20 cellular contexts compared by ENCODE assay signal in the genomic region with DNA sequence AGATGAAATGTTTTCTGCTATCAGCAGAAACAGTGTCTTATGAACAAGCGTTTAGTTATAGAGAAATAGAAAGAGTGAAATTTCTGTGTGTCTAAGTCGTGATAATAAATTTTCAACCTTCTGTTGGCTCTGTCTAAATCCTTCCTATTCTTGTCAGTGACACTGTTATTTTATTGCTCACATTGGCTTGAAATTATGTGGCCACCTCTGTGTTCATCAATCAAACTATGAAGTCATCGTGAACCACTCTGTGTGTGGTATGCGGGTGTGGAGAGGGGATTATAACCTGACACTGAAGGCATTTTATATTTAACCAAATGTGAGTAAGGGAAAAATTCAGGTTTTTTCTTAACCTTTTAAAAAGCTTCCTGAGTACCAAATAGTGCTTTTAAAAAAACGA. TPM values are rescaled to one million over a fixed set of nuclear protein-coding genes. Genes with fewer than 3 reads are reported as not detected.
DNase-seq lines count a peak whose midpoint lies in the region; ATAC-seq lines count a peak whose summit lies in the region.
"Had no signal": no experiment of that assay in that cellular context is flagged by ENCODE, and none has a peak within 500 bp of the region (broad histone marks: within the 10 kb centered on the region; RNA-seq: fewer than 3 reads in every experiment).

No MANE protein-coding gene starts in this region.

- H3K27me3 Mint-ChIP-seq in activated T-cell treated with anti-CD3 and anti-CD28 coated beads, Interleukin-2, amount 50 U/mL, for 4 hours (ENCODE audit: low read depth), result no peaks in the 10 kb centered on the region
- H3K27me3 Mint-ChIP-seq in activated naive CD8-positive, alpha-beta T cell treated with anti-CD3 and anti-CD28 coated beads, Interleukin-2, amount 10 ng/mL, durations not matched to agents 7 days and 5 days, result no peaks in the 10 kb centered on the region
- no peaks in the 10 kb centered on the region for H3K27me3 Mint-ChIP-seq in naive thymus-derived CD8-positive, alpha-beta T cell

- H3K27ac Mint-ChIP-seq in activated naive CD8-positive, alpha-beta T cell treated with anti-CD3 and anti-CD28 coated beads, Interleukin-2, amount 10 ng/mL, durations not matched to agents 7 days and 5 days, result no peak overlapping the region
- peak overlapping the region in 7 of 10 donors; percentile 21 to 84 (median 72) for H3K27ac Mint-ChIP-seq in naive thymus-derived CD8-positive, alpha-beta T cell

- POLR2A ChIA-PET in activated naive CD8-positive, alpha-beta T cell treated with anti-CD3 and anti-CD28 coated beads, Interleukin-2, amount 10 ng/mL, durations not matched to agents 7 days and 5 days (lab: Charles Lee), result no interaction called here
- POLR2A ChIA-PET in naive thymus-derived CD8-positive, alpha-beta T cell (lab: Charles Lee), result interaction anchor here (0.6 kb wide), 1 partner anchor 203 kb away, joined by 6 read pairs; no protein-coding TSS in a partner anchor

- no peak overlapping the region for H3K4me3 Mint-ChIP-seq in activated T-cell treated with anti-CD3 and anti-CD28 coated beads, Interleukin-2, amount 50 U/mL, for 4 hours
- H3K4me3 Mint-ChIP-seq in activated naive CD8-positive, alpha-beta T cell treated with anti-CD3 and anti-CD28 coated beads, Interleukin-2, amount 10 ng/mL, durations not matched to agents 7 days and 5 days, result peak overlapping the region; percentile 11
- peak overlapping the region in 3 of 10 donors; percentile 45 to 64 (median 48) for H3K4me3 Mint-ChIP-seq in naive thymus-derived CD8-positive, alpha-beta T cell
- H3K4me3 Mint-ChIP-seq: CD14-positive monocyte had no signal

- peaks cover 34% of the 10 kb centered on the region for H3K4me1 Mint-ChIP-seq in activated T-cell treated with anti-CD3 and anti-CD28 coated beads, Interleukin-2, amount 50 U/mL, for 4 hours (ENCODE audit: low read depth)
- peaks cover 16% of the 10 kb centered on the region for H3K4me1 Mint-ChIP-seq in activated naive CD8-positive, alpha-beta T cell treated with anti-CD3 and anti-CD28 coated beads, Interleukin-2, amount 10 ng/mL, durations not matched to agents 7 days and 5 days
- H3K4me1 Mint-ChIP-seq in naive thymus-derived CD8-positive, alpha-beta T cell, result peaks cover 32 to 54% (median 40%) of the 10 kb centered on the region in 4 donors

- ATAC-seq in activated T-cell treated with anti-CD3 and anti-CD28 coated beads, Interleukin-2, amount 50 U/mL, for 4 hours, result peak; percentile 51 to 78
- ATAC-seq in activated naive CD8-positive, alpha-beta T cell treated with anti-CD3 and anti-CD28 coated beads, Interleukin-2, amount 10 ng/mL, durations not matched to agents 7 days and 5 days (ENCODE audit: low read depth), result no peak
- peak in 1 of 2 donors; percentile 39 for ATAC-seq in naive thymus-derived CD8-positive, alpha-beta T cell
- no peak for ATAC-seq in HG03457 (IDR thresholded peaks at IDR 0.05; ENCODE audit: unreplicated experiment)
- ATAC-seq: A549, GM12878 had no signal

- peaks cover 2% of the 10 kb centered on the region for H3K9me3 Mint-ChIP-seq in activated T-cell treated with anti-CD3 and anti-CD28 coated beads, Interleukin-2, amount 50 U/mL, for 4 hours
- H3K9me3 Mint-ChIP-seq in activated naive CD8-positive, alpha-beta T cell treated with anti-CD3 and anti-CD28 coated beads, Interleukin-2, amount 10 ng/mL, durations not matched to agents 7 days and 5 days, result peaks cover 15% of the 10 kb centered on the region
- peaks cover 2 to 15% (median 7%) of the 10 kb centered on the region in 9 donors for H3K9me3 Mint-ChIP-seq in naive thymus-derived CD8-positive, alpha-beta T cell

- peaks cover 15% of the 10 kb centered on the region for H3K36me3 Mint-ChIP-seq in activated T-cell treated with anti-CD3 and anti-CD28 coated beads, Interleukin-2, amount 50 U/mL, for 4 hours (ENCODE audit: insufficient read depth)
- peaks cover 45% of the 10 kb centered on the region for H3K36me3 Mint-ChIP-seq in activated naive CD8-positive, alpha-beta T cell treated with anti-CD3 and anti-CD28 coated beads, Interleukin-2, amount 10 ng/mL, durations not matched to agents 7 days and 5 days
- H3K36me3 Mint-ChIP-seq in naive thymus-derived CD8-positive, alpha-beta T cell, result peaks cover 33 to 57% (median 56%) of the 10 kb centered on the region in 3 donors

- no peak for DNase-seq in activated T-cell treated with anti-CD3 and anti-CD28 coated beads, Interleukin-2, amount 50 U/mL, for 4 hours
- no peak for DNase-seq in activated T-cell treated with anti-CD3 and anti-CD28 coated beads, Interleukin-2, amount 50 U/mL, for 48 hours
- no peak for DNase-seq in activated naive CD8-positive, alpha-beta T cell treated with anti-CD3 and anti-CD28 coated beads, Interleukin-2, amount 10 ng/mL, durations not matched to agents 7 days and 5 days
- no peak for DNase-seq in naive thymus-derived CD8-positive, alpha-beta T cell
- no peak for DNase-seq in NCI-H2196 treated with DMSO at 0.1 percent for 48 hours (lab: John Stamatoyannopoulos, UW; ENCODE audit: unreplicated experiment)
- DNase-seq in activated CD8-positive, alpha-beta memory T cell treated with anti-CD3 and anti-CD28 coated beads for 24 hours, result no peak
- DNase-seq in NCI-H446 (lab: John Stamatoyannopoulos, UW), result no peak
- DNase-seq: Calu3; HCEC 1CT; KG1; NCI-H1048; NCI-H1694; NCI-H2107; NCI-H345; NCI-H69; NK-92 treated with Interleukin-12 subunit alpha and Interleukin-12 subunit beta, amount 100 ng/mL, for 24 hours had no signal

RNA-seq across cellular contexts. Expression of gene AOAH, which starts 12.3 kb away (rescaled TPM):
- 10 to 100 TPM in 1 of 3 donors, 1 to 10 TPM in 2; 5.5 to 14.3 (median 9.6) TPM for total RNA-seq in activated T-cell treated with anti-CD3 and anti-CD28 coated beads, Interleukin-2, amount 50 U/mL, for 4 hours
- total RNA-seq in activated naive CD8-positive, alpha-beta T cell treated with anti-CD3 and anti-CD28 coated beads, Interleukin-2, amount 10 ng/mL, durations not matched to agents 7 days and 5 days, result 10 to 100 TPM; 19.4 to 26.8 TPM
- total RNA-seq in naive thymus-derived CD8-positive, alpha-beta T cell, result 10 to 100 TPM; 30.2 to 31.4 TPM
- polyA plus RNA-seq in naive thymus-derived CD8-positive, alpha-beta T cell, result 10 to 100 TPM; 40.5 to 85.9 (median 44.3) TPM
- total RNA-seq: Calu3 had no signal

Comparison
In these comparisons a context has a peak if more than half of its experiments do, and no peak if none do; other contexts are left out.
1. ATAC-seq: peak in activated T-cell treated with anti-CD3 and anti-CD28 coated beads, Interleukin-2, amount 50 U/mL, for 4 hours (2 of 2); none in activated naive CD8-positive, alpha-beta T cell treated with anti-CD3 and anti-CD28 coated beads, Interleukin-2, amount 10 ng/mL, durations not matched to agents 7 days and 5 days (single experiment) and HG03457 (single experiment).